ENCODE assay signal across 1 cellular context in the genomic region with DNA sequence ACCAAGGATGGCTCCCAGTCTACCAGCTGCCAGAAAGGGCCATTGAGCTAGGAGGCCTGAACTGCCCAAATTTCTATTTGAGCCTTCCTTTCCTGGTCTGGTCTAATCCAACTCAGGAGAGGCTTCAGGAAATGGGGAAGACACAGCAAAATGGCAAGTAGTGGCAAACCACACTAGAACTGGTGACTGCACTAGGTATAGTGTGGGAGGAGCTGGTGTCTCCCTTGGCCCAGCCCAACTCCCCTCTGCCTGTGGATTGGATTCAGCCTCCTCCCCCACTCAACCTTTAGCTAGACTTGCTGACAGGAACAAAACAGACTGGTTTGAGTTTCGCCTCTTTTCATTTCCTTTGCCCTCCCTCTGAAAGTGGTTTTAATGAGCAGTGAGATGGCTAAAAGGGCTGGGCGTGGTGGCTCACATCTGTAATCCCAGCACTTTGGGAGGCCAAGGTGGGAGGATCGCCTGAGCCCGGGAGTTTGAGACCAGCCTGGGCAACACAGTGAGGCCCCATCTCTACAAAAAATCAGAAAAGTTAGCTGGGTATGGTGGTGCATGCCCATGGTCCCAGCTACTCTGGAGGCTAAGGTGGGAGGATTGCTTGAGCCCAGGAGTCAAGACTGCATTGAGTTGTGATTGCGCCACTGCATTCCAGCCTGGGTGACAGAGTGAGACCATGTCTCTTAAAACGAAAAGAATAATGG.
TF ChIP-seq lines count a peak whose summit lies in the region.

No MANE protein-coding gene starts in this region.

TF ChIP-seq in PFSK-1, 5 proteins besides CTCF, POLR2A, EP300 and RAD21 (continued from another document):
- TF ChIP-seq, protein P1, sequence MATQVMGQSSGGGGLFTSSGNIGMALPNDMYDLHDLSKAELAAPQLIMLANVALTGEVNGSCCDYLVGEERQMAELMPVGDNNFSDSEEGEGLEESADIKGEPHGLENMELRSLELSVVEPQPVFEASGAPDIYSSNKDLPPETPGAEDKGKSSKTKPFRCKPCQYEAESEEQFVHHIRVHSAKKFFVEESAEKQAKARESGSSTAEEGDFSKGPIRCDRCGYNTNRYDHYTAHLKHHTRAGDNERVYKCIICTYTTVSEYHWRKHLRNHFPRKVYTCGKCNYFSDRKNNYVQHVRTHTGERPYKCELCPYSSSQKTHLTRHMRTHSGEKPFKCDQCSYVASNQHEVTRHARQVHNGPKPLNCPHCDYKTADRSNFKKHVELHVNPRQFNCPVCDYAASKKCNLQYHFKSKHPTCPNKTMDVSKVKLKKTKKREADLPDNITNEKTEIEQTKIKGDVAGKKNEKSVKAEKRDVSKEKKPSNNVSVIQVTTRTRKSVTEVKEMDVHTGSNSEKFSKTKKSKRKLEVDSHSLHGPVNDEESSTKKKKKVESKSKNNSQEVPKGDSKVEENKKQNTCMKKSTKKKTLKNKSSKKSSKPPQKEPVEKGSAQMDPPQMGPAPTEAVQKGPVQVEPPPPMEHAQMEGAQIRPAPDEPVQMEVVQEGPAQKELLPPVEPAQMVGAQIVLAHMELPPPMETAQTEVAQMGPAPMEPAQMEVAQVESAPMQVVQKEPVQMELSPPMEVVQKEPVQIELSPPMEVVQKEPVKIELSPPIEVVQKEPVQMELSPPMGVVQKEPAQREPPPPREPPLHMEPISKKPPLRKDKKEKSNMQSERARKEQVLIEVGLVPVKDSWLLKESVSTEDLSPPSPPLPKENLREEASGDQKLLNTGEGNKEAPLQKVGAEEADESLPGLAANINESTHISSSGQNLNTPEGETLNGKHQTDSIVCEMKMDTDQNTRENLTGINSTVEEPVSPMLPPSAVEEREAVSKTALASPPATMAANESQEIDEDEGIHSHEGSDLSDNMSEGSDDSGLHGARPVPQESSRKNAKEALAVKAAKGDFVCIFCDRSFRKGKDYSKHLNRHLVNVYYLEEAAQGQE (IDR thresholded peaks at IDR 0.05; ENCODE audit: insufficient read depth in 1 of 2, low read depth in 2 of 2, low read length in 2 of 2), result 0 out of 4 replicates have a peak, but pooled peaks of 1 of the 2 experiments have one; percentile 43
TF ChIP-seq in PFSK-1: peak in this region for 4.
